ENCODE assay signal across 13 cellular contexts in the genomic region with DNA sequence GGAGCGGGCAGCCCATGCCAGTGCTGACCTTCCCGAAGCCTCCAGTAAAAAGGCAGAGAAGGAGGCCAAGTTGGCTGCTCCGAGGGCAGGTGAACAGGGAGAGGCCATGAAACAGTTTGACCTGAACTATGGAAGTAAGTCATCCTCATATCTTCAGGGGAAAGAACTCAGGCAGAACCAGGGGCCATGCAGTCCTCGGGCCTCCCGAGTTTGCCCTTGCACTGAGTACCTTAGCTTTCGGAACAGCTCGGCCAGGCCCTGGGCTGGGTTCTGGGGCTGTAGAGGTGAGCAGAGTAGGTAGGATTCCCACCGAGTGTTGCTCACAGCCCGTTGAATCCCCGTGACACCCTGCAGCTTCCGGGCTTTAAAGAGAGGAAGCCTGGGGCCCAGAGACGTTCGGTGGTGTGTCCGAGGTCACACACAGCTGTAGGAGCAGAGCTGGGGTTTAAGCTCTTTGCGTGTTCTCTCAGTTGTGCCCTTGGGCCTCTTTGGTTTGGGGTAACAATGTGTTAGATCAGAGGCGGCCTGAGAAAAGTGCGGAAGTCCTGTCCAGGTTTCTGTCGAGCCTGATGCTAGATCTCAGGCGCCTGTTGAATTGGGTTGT. TPM values are rescaled to one million over a fixed set of nuclear protein-coding genes. Genes with fewer than 3 reads are reported as not detected.
DNase-seq lines count a peak whose midpoint lies in the region; ATAC-seq and TF ChIP-seq lines count a peak whose summit lies in the region.
"Had no signal": no experiment of that assay in that cellular context is flagged by ENCODE, and none has a peak within 500 bp of the region (broad histone marks: within the 10 kb centered on the region; RNA-seq: fewer than 3 reads in every experiment).

No MANE protein-coding gene starts in this region.

- no peaks in the 10 kb centered on the region for H3K9me3 ChIP-seq in breast epithelium
- H3K9me3 ChIP-seq in OCI-LY1 (ENCODE audit: low read length): no peaks in the 10 kb centered on the region
- no peaks in the 10 kb centered on the region for H3K9me3 ChIP-seq in endodermal cell (ENCODE audit: control insufficient read depth, low read length)
- H3K9me3 ChIP-seq: thyroid gland had no signal

- H3K27ac ChIP-seq in breast epithelium (peak overlapping the region; percentile 42 to 43), OCI-LY1 (ENCODE audit: low read depth, low read length, poor library complexity, severe bottlenecking) (peak overlapping the region; percentile 14), endodermal cell (ENCODE audit: low read depth, low read length) (no peak overlapping the region)
- H3K27ac ChIP-seq: thyroid gland had no signal

- no peaks in the 10 kb centered on the region for H4K20me1 ChIP-seq in OCI-LY1 (ENCODE audit: insufficient read depth, low read length)

- no peak for ATAC-seq in stimulated activated memory B cell treated with anti-CD40 and anti-IgM and Interleukin-4, amounts not matched to agents 10 μg/mL and 1 μg/mL and 100 μg/mL, for 72 hours
- ATAC-seq in HG03342 (IDR thresholded peaks at IDR 0.05; ENCODE audit: unreplicated experiment): no peak
- ATAC-seq: Right ventricle myocardium inferior had no signal

- CTCF ChIA-PET in MCF 10A (lab: Yijun Ruan, JAX): interaction anchor here (0.6 to 3.7 kb wide), 3 partner anchors 21 to 263 kb away, joined by 3 to 24 read pairs (median 3); no protein-coding TSS in a partner anchor

- TF ChIP-seq CTCF in breast epithelium (IDR thresholded peaks at IDR 0.05): no peak
- TF ChIP-seq CTCF in MCF 10A (IDR thresholded peaks at IDR 0.05; ENCODE audit: unreplicated experiment): no peak
- no peak for TF ChIP-seq CTCF in OCI-LY1 (IDR thresholded peaks at IDR 0.05; ENCODE audit: low read length)
- TF ChIP-seq CTCF in endodermal cell (conservative IDR thresholded peaks at IDR 0.05): no peak

- H3K27ac Mint-ChIP-seq in MCF 10A (ENCODE audit: low read depth, unreplicated experiment) (no peak overlapping the region), endodermal cell (peak overlapping the region; percentile 86)
- peak overlapping the region; percentile 45 for H3K27ac Mint-ChIP-seq in stimulated activated memory B cell treated with anti-CD40 and anti-IgM and Interleukin-4, amounts not matched to agents 10 μg/mL and 1 μg/mL and 100 μg/mL, for 72 hours

- no peak overlapping the region for H2AFZ ChIP-seq in OCI-LY1 (ENCODE audit: low read length)

- TF ChIP-seq POLR2A in breast epithelium (IDR thresholded peaks at IDR 0.05): no peak

- H3K9me2 ChIP-seq in OCI-LY1 (ENCODE audit: low read depth, low read length): no peaks in the 10 kb centered on the region

- H3K36me3 ChIP-seq in breast epithelium (peaks cover 9% of the 10 kb centered on the region), OCI-LY1 (ENCODE audit: insufficient read depth, low read length) (peaks cover 94% of the 10 kb centered on the region), endodermal cell (ENCODE audit: control insufficient read depth, insufficient read depth, low read length) (peaks cover 96% of the 10 kb centered on the region)

- H3K9ac ChIP-seq in OCI-LY1 (ENCODE audit: low read length) (no peak overlapping the region), endodermal cell (ENCODE audit: extremely low read depth, low read length, poor library complexity, severe bottlenecking) (no peak overlapping the region)

- DNase-seq in breast epithelium (ENCODE audit: low spot score in 2 of 2) (no peak), MCF 10A (ENCODE audit: unreplicated experiment) (no peak), endodermal cell (no peak), NCI-H128 (lab: John Stamatoyannopoulos, UW; ENCODE audit: unreplicated experiment) (no peak), amygdala (lab: John Stamatoyannopoulos, UW) (no peak)
- DNase-seq: GOT3, NCI-H1417 treated with DMSO at 0.1 percent for 48 hours had no signal

- H3F3A ChIP-seq in OCI-LY1 (ENCODE audit: insufficient read depth, low read length): no peaks in the 10 kb centered on the region

- intact Hi-C loops in breast epithelium (cut with DNase I; ENCODE audit: low total_unique reads): loop anchor here (10.0 kb wide), 1 partner anchor 83 kb away; the partner anchor contains the start of gene PRRC2B
- intact Hi-C loops in MCF 10A (cut with micrococcal nuclease): loop anchor here (1.0 kb wide), 1 partner anchor 128 kb away; no protein-coding TSS in a partner anchor

- H3K4me1 Mint-ChIP-seq in MCF 10A (ENCODE audit: insufficient read depth, unreplicated experiment) (no peaks in the 10 kb centered on the region), endodermal cell (no peaks in the 10 kb centered on the region)
- peaks cover 6% of the 10 kb centered on the region for H3K4me1 Mint-ChIP-seq in stimulated activated memory B cell treated with anti-CD40 and anti-IgM and Interleukin-4, amounts not matched to agents 10 μg/mL and 1 μg/mL and 100 μg/mL, for 72 hours
- H3K4me1 Mint-ChIP-seq: nephron progenitor cell had no signal

- BruUV-seq in MCF 10A (replicated peaks; lab: Mats Ljungman, UMichigan): no TSS peak

- H3K4me2 ChIP-seq in OCI-LY1 (ENCODE audit: low read length): no peak overlapping the region

- H3K36me3 Mint-ChIP-seq in MCF 10A (ENCODE audit: insufficient read depth, unreplicated experiment) (peaks cover 99% of the 10 kb centered on the region), endodermal cell (ENCODE audit: low read depth) (peaks cover 84% of the 10 kb centered on the region)
- H3K36me3 Mint-ChIP-seq in stimulated activated memory B cell treated with anti-CD40 and anti-IgM and Interleukin-4, amounts not matched to agents 10 μg/mL and 1 μg/mL and 100 μg/mL, for 72 hours: peaks cover 67% of the 10 kb centered on the region

- H3K79me2 ChIP-seq in OCI-LY1 (ENCODE audit: insufficient read depth, low read length): no peaks in the 10 kb centered on the region

- POLR2A ChIA-PET in MCF 10A (lab: Yijun Ruan, JAX): no interaction called here

- H3K4me3 Mint-ChIP-seq in MCF 10A (ENCODE audit: unreplicated experiment) (no peak overlapping the region), endodermal cell (no peak overlapping the region)
- H3K4me3 Mint-ChIP-seq in stimulated activated memory B cell treated with anti-CD40 and anti-IgM and Interleukin-4, amounts not matched to agents 10 μg/mL and 1 μg/mL and 100 μg/mL, for 72 hours: no peak overlapping the region
- H3K4me3 Mint-ChIP-seq: nephron progenitor cell had no signal

- no peaks in the 10 kb centered on the region for H3K9me3 Mint-ChIP-seq in MCF 10A (ENCODE audit: unreplicated experiment)
- no peaks in the 10 kb centered on the region for H3K9me3 Mint-ChIP-seq in endodermal cell
- no peaks in the 10 kb centered on the region for H3K9me3 Mint-ChIP-seq in stimulated activated memory B cell treated with anti-CD40 and anti-IgM and Interleukin-4, amounts not matched to agents 10 μg/mL and 1 μg/mL and 100 μg/mL, for 72 hours
- H3K9me3 Mint-ChIP-seq: nephron progenitor cell had no signal

- H3K27me3 ChIP-seq in breast epithelium: no peaks in the 10 kb centered on the region
- H3K27me3 ChIP-seq in OCI-LY1 (ENCODE audit: insufficient read depth, low read length): no peaks in the 10 kb centered on the region
- H3K27me3 ChIP-seq in endodermal cell (ENCODE audit: control insufficient read depth, insufficient read depth, low read length, poor library complexity, severe bottlenecking): no peaks in the 10 kb centered on the region
- H3K27me3 ChIP-seq: thyroid gland had no signal

- 91 to 97% methylated on average over 10 to 19 of the region's 19 CpGs for WGBS in endodermal cell (ENCODE audit: insufficient coverage in 1 of 2, insufficient read length in 1 of 2), 2 experiments

- H3K4me3 ChIP-seq in breast epithelium (no peak overlapping the region), OCI-LY1 (ENCODE audit: low read depth, low read length, poor library complexity, severe bottlenecking) (no peak overlapping the region), endodermal cell (ENCODE audit: low read length) (no peak overlapping the region)
- H3K4me3 ChIP-seq: thyroid gland had no signal

- H3K27me3 Mint-ChIP-seq in MCF 10A (ENCODE audit: insufficient read depth, unreplicated experiment) (no peaks in the 10 kb centered on the region), endodermal cell (ENCODE audit: insufficient read depth) (no peaks in the 10 kb centered on the region)
- no peaks in the 10 kb centered on the region for H3K27me3 Mint-ChIP-seq in stimulated activated memory B cell treated with anti-CD40 and anti-IgM and Interleukin-4, amounts not matched to agents 10 μg/mL and 1 μg/mL and 100 μg/mL, for 72 hours

- H3K4me1 ChIP-seq in breast epithelium (peaks cover 2 to 5% of the 10 kb centered on the region in 2 donors), OCI-LY1 (ENCODE audit: insufficient read depth, low read length, severe bottlenecking) (no peaks in the 10 kb centered on the region), endodermal cell (ENCODE audit: control insufficient read depth, insufficient read depth, low read length) (no peaks in the 10 kb centered on the region)
- H3K4me1 ChIP-seq: thyroid gland had no signal

RNA-seq across cellular contexts. Expression of gene POMT1, which starts 24.8 kb away (rescaled TPM):
- total RNA-seq in breast epithelium (10 to 100 TPM; 26.5 to 45.7 (median 26.6) TPM), MCF 10A (2022) (19.7 and 24.5 TPM in 2 replicates), endodermal cell (10 to 100 TPM; 42.3 to 53.8 TPM)
- 42.0 TPM for polyA plus RNA-seq in endodermal cell (2013, experiment 1 of 2)
- polyA plus RNA-seq in endodermal cell (2013, experiment 2 of 2): 35.6 TPM

RNA-seq across cellular contexts. Expression of gene UCK1, which starts 53.1 kb away (rescaled TPM):
- total RNA-seq in breast epithelium (10 to 100 TPM; 33.4 to 61.0 (median 37.7) TPM), MCF 10A (2022) (20.0 and 22.7 TPM in 2 replicates), endodermal cell (10 to 100 TPM; 37.9 to 42.9 TPM)
- 28.4 TPM for polyA plus RNA-seq in endodermal cell (2013, experiment 1 of 2)
- 23.8 TPM for polyA plus RNA-seq in endodermal cell (2013, experiment 2 of 2)
